Comparison of ENCODE assay signal across 1 cellular context in genomic region chr6:149864578-149865535, GRCh38.
TF ChIP-seq lines count a peak whose summit lies in the region.

No MANE protein-coding gene starts in this region.

TF ChIP-seq in HEK293, 187 proteins besides CTCF, POLR2A, EP300 and RAD21 (continued from another document):
- TF ChIP-seq PATZ1 (tag by site-specific recombination; IDR thresholded peaks at IDR 0.05) = peak; percentile 93
- TF ChIP-seq SP7 (tag by site-specific recombination; IDR thresholded peaks at IDR 0.05) = peak; percentile 80; the same call in 1 of the 2 replicates
- no peak for TF ChIP-seq ZSCAN23 (tag by site-specific recombination; IDR thresholded peaks at IDR 0.05)
- TF ChIP-seq WT1 (tag by site-specific recombination; IDR thresholded peaks at IDR 0.05) = no peak
- TF ChIP-seq ZBTB8A (tag by site-specific recombination; IDR thresholded peaks at IDR 0.05) = no peak
- TF ChIP-seq ZNF660 (tag by site-specific recombination; IDR thresholded peaks at IDR 0.05) = peak; percentile 72
- TF ChIP-seq ZXDB (tag by site-specific recombination; IDR thresholded peaks at IDR 0.05) = 0 out of 2 replicates have a peak, but pooled peaks have one; percentile 10
- no peak; the same call in 1 of the 2 replicates for TF ChIP-seq ZNF10 (tag by site-specific recombination; IDR thresholded peaks at IDR 0.05)
- TF ChIP-seq ZNF843 (tag by site-specific recombination; IDR thresholded peaks at IDR 0.05) = 0 out of 2 replicates have a peak, but pooled peaks have one; percentile 3
- no peak for TF ChIP-seq ZNF138 (tag by site-specific recombination; IDR thresholded peaks at IDR 0.05; ENCODE audit: borderline replicate concordance)
- peak; percentile 70 for TF ChIP-seq ZBTB20 (tag by site-specific recombination; IDR thresholded peaks at IDR 0.05)
- TF ChIP-seq GLIS1 (tag by site-specific recombination; IDR thresholded peaks at IDR 0.05) = no peak
- no peak for TF ChIP-seq ZNF596 (tag by site-specific recombination; IDR thresholded peaks at IDR 0.05)
- TF ChIP-seq TCF7L2 (IDR thresholded peaks at IDR 0.05; ENCODE audit: borderline replicate concordance, low read depth, low read length) = no peak
TF ChIP-seq in HEK293: peak in this region for 32.
